In genomic region chr2:191835539-191836350, GRCh38 we compare ENCODE assay signal across 1 cellular context.
TF ChIP-seq lines count a peak whose summit lies in the region.

No MANE protein-coding gene starts in this region.

TF ChIP-seq in GM23338, 12 proteins besides CTCF, POLR2A, EP300 and RAD21 (continued from another document):
- TF ChIP-seq ZNF462 (CRISPR knock-in tag; IDR thresholded peaks at IDR 0.05): no peak
- no peak for TF ChIP-seq ZNF114 (CRISPR knock-in tag; IDR thresholded peaks at IDR 0.05)
- TF ChIP-seq CREB1 (CRISPR knock-in tag; IDR thresholded peaks at IDR 0.05; ENCODE audit: low read depth): no peak
- TF ChIP-seq REST (IDR thresholded peaks at IDR 0.05; ENCODE audit: unreplicated experiment): no peak
